ENCODE assay signal across 15 cellular contexts in genomic region chr1:84876353-84876752, GRCh38.
"Had no signal": no experiment of that assay in that cellular context is flagged by ENCODE, and none has a peak within 500 bp of the region (broad histone marks: within the 10 kb centered on the region; RNA-seq: fewer than 3 reads in every experiment).

No MANE protein-coding gene starts in this region.

- H3K36me3 Mint-ChIP-seq: activated naive CD4-positive, alpha-beta T cell treated with anti-CD3 and anti-CD28 coated beads, Interleukin-2, amount 50 U/mL, for 72 hours; mesothelial cell of epicardium had no signal

- H3K9me3 ChIP-seq: neutrophil, transverse colon had no signal

- H3K4me3 Mint-ChIP-seq: activated B cell treated with CpG ODN at 0.5 μM for 24 hours; endodermal cell; mesothelial cell of epicardium; T-helper 1 cell treated with Interleukin-12 subunit alpha and Interleukin-12 subunit beta and Interleukin-4 antibody, amounts not matched to agents 30 μg/mL and 1 μg/mL, for 36 hours had no signal

- DNase-seq: activated B cell treated with CpG ODN at 0.5 μM for 24 hours; activated CD4-positive, alpha-beta T cell treated with anti-CD3 and anti-CD28 coated beads, Interleukin-2, amount 50 U/mL, for 1 hour; activated T-cell treated with anti-CD3 and anti-CD28 coated beads, Interleukin-2, amount 50 U/mL, for 48 hours; brain microvascular endothelial cell; dermis blood vessel endothelial cell; endodermal cell; hippocampal formation; posterior cingulate gyrus; transverse colon had no signal

- H3K27ac Mint-ChIP-seq: activated B cell treated with CpG ODN at 0.5 μM for 24 hours; activated naive CD4-positive, alpha-beta T cell treated with anti-CD3 and anti-CD28 coated beads, Interleukin-2, amount 50 U/mL, for 72 hours; endodermal cell; mesothelial cell of epicardium; T-helper 1 cell treated with Interleukin-12 subunit alpha and Interleukin-12 subunit beta and Interleukin-4 antibody, amounts not matched to agents 30 μg/mL and 1 μg/mL, for 36 hours had no signal

- H3K36me3 ChIP-seq: brain microvascular endothelial cell, neutrophil, right atrium auricular region, transverse colon had no signal

- H3K4me1 Mint-ChIP-seq: activated B cell treated with CpG ODN at 0.5 μM for 24 hours, endodermal cell had no signal

- H3K4me3 ChIP-seq: right atrium auricular region, skin epidermis, transverse colon had no signal

- H3K27ac ChIP-seq: brain microvascular endothelial cell, neutrophil, right atrium auricular region, skin epidermis, transverse colon had no signal

- H3K4me1 ChIP-seq: right atrium auricular region, transverse colon had no signal

- H3K27me3 ChIP-seq: brain microvascular endothelial cell, right atrium auricular region, transverse colon had no signal

- H3K9me3 Mint-ChIP-seq: activated B cell treated with CpG ODN at 0.5 μM for 24 hours had no signal
